In genomic region chr12:121219353-121219986, GRCh38 we compare ENCODE assay signal across 15 cellular contexts.
"Had no signal": no experiment of that assay in that cellular context is flagged by ENCODE, and none has a peak within 500 bp of the region (broad histone marks: within the 10 kb centered on the region; RNA-seq: fewer than 3 reads in every experiment).

No MANE protein-coding gene starts in this region.

- H3K27me3 Mint-ChIP-seq: activated CD8-positive, alpha-beta memory T cell treated with anti-CD3 and anti-CD28 coated beads, Interleukin-2, amount 10 ng/mL, durations not matched to agents 7 days and 5 days had no signal

- H3K27ac Mint-ChIP-seq: mesothelial cell of epicardium had no signal

- H3K4me3 ChIP-seq: right atrium auricular region, SJCRH30, skin epidermis, tibial nerve had no signal

- H3K36me3 ChIP-seq: brain microvascular endothelial cell, SJCRH30 had no signal

- H3K4me1 Mint-ChIP-seq: mesothelial cell of epicardium had no signal

- DNase-seq: activated CD4-positive, alpha-beta T cell treated with anti-CD3 and anti-CD28 coated beads for 4 hours; activated CD8-positive, alpha-beta memory T cell treated with anti-CD3 and anti-CD28 coated beads, Interleukin-2, amount 10 ng/mL, durations not matched to agents 7 days and 5 days; activated T-cell treated with anti-CD3 and anti-CD28 coated beads, Interleukin-2, amount 50 U/mL, for 4 hours; amygdala; brain microvascular endothelial cell; cerebellar nuclear complex; dermis blood vessel endothelial cell; hippocampal formation; SJCRH30; SW 1271 had no signal

- H3K27me3 ChIP-seq: brain microvascular endothelial cell, right atrium auricular region, SJCRH30, tibial nerve had no signal

- H3K27ac ChIP-seq: brain microvascular endothelial cell, right atrium auricular region, SJCRH30, skin epidermis, tibial nerve, VCaP had no signal

- ATAC-seq: activated CD8-positive, alpha-beta memory T cell treated with anti-CD3 and anti-CD28 coated beads, Interleukin-2, amount 10 ng/mL, durations not matched to agents 7 days and 5 days; activated T-cell treated with anti-CD3 and anti-CD28 coated beads, Interleukin-2, amount 50 U/mL, for 4 hours had no signal

- H3K9me3 Mint-ChIP-seq: activated T-cell treated with anti-CD3 and anti-CD28 coated beads, Interleukin-2, amount 50 U/mL, for 4 hours; mesothelial cell of epicardium had no signal

- H3K4me3 Mint-ChIP-seq: activated CD8-positive, alpha-beta memory T cell treated with anti-CD3 and anti-CD28 coated beads, Interleukin-2, amount 10 ng/mL, durations not matched to agents 7 days and 5 days; activated T-cell treated with anti-CD3 and anti-CD28 coated beads, Interleukin-2, amount 50 U/mL, for 4 hours; mesothelial cell of epicardium had no signal

- H3K9me3 ChIP-seq: right atrium auricular region, SJCRH30, tibial nerve had no signal
